In genomic region chr2:136423516-136423996, GRCh38 we compare ENCODE assay signal across 8 cellular contexts.
DNase-seq lines count a peak whose midpoint lies in the region; ATAC-seq and TF ChIP-seq lines count a peak whose summit lies in the region.

No MANE protein-coding gene starts in this region.

- H3K9me3 Mint-ChIP-seq in T-cell = no peaks in the 10 kb centered on the region

- CTCF ChIA-PET in T-cell (lab: Charles Lee) = interaction anchor here (0.6 to 3.2 kb wide), 11 partner anchors 9 to 1420 kb away, joined by 3 to 12 read pairs (median 4); partner anchors contain the start of gene MCM6 (in 1 of the 2)

- intact Hi-C loops in sciatic nerve (cut with DNase I) = loop anchor here (10.0 kb wide), 1 partner anchor 1421 kb away; no protein-coding TSS in a partner anchor

- H3K4me3 Mint-ChIP-seq in T-cell = peak overlapping the region; percentile 81 to 87 (median 81)

- no peaks in the 10 kb centered on the region for H3K36me3 Mint-ChIP-seq in T-cell

- POLR2A ChIA-PET in T-cell (lab: Charles Lee) = interaction anchor here (0.6 to 1.0 kb wide), 2 partner anchors 494 to 510 kb away, joined by 3 to 5 read pairs; no protein-coding TSS in a partner anchor

- H3K4me1 Mint-ChIP-seq in T-cell = peaks cover 13 to 20% (median 14%) of the 10 kb centered on the region in 3 donors

- ATAC-seq in HG02623 (IDR thresholded peaks at IDR 0.05; ENCODE audit: unreplicated experiment) (peak; percentile 99), T-cell (replicated peaks in 1 of 4) (peak; percentile 95 to 98 (median 96)), sciatic nerve (peak; percentile 95)

- peaks cover 29 to 42% of the 10 kb centered on the region in 2 donors for H3K27me3 Mint-ChIP-seq in T-cell

- TF ChIP-seq CTCF in GM12873 (IDR thresholded peaks at IDR 0.05; ENCODE audit: insufficient read depth, low read depth, low read length, missing control alignments) = peak; percentile 84

- peak overlapping the region; percentile 23 to 44 for H3K27ac Mint-ChIP-seq in T-cell

- DNase-seq in NCI-H1048 (lab: John Stamatoyannopoulos, UW) = peak; percentile 54
- peak; percentile 57 to 83 (median 75) for DNase-seq in T-cell
- DNase-seq in amniotic epithelial cell (ENCODE audit: low read depth) = peak; percentile 30
- DNase-seq in hippocampal formation (lab: John Stamatoyannopoulos, UW) = peak; percentile 3 to 22
- peak; percentile 85 for DNase-seq in sciatic nerve (ENCODE audit: low spot score)
- DNase-seq in mesenteric fat pad (ENCODE audit: low spot score) = no peak
